Comparison of ENCODE assay signal across 30 cellular contexts in the genomic region with DNA sequence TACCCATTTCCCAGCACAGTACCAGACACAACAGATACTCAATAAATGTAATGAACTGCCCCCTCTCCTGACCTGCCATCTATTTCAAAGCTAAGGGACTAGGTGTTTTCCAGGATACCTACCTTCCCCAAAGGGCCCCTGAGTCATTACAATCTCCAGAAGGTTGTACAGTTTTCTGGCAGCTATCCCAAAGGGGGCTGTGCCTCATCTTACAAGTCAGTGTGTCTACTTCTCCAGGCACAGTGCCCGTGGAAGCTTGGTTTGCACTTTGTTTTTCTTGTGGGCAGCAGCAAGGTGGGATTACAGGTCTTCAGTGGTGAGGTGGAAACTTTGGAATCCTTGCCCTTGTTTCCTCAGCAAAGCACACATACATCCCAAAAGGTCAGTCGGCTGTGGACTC.
DNase-seq lines count a peak whose midpoint lies in the region; ATAC-seq and TF ChIP-seq lines count a peak whose summit lies in the region.
"Had no signal": no experiment of that assay in that cellular context is flagged by ENCODE, and none has a peak within 500 bp of the region (broad histone marks: within the 10 kb centered on the region; RNA-seq: fewer than 3 reads in every experiment).

No MANE protein-coding gene starts in this region.

- H2AFZ ChIP-seq in GM23338 (no peak overlapping the region), PC-3 (ENCODE audit: low read length) (no peak overlapping the region)
- H2AFZ ChIP-seq: PC-9 had no signal

- no peaks in the 10 kb centered on the region for H4K20me1 ChIP-seq in GM23338 (replicated peaks; ENCODE audit: insufficient read depth)
- no peaks in the 10 kb centered on the region for H4K20me1 ChIP-seq in PC-3 (ENCODE audit: low read length)
- H4K20me1 ChIP-seq: BLaER1 had no signal

- H3K27me3 Mint-ChIP-seq in GM23338 (ENCODE audit: insufficient read depth, low read depth, poor library complexity) = no peaks in the 10 kb centered on the region
- H3K27me3 Mint-ChIP-seq: activated naive CD4-positive, alpha-beta T cell treated with anti-CD3 and anti-CD28 coated beads, Interleukin-2, amount 50 U/mL, for 24 hours; activated T-helper 17 cell treated with anti-CD3 and anti-CD28 coated beads, Interleukin-2, amount 50 U/mL, for 72 hours had no signal

- no peak for TF ChIP-seq CTCF in GM23338 (conservative IDR thresholded peaks at IDR 0.05; ENCODE audit: low read depth in 2 of 2)
- TF ChIP-seq CTCF in PC-3 (conservative IDR thresholded peaks at IDR 0.05; ENCODE audit: low read depth, low read length) = no peak
- no peak for TF ChIP-seq CTCF in epithelial cell of esophagus (IDR thresholded peaks at IDR 0.05; ENCODE audit: insufficient read depth, low read depth, low read length, missing control alignments)

- no TSS peak for BruUV-seq in PC-3 (replicated peaks; lab: Mats Ljungman, UMichigan)

- no peaks in the 10 kb centered on the region for H3K79me2 ChIP-seq in GM23338 (replicated peaks; ENCODE audit: insufficient read depth)
- H3K79me2 ChIP-seq in PC-3 (ENCODE audit: low read length) = no peaks in the 10 kb centered on the region

- POLR2A ChIA-PET in PC-3 (lab: Charles Lee; ENCODE audit: unreplicated experiment) = no interaction called here

- H3K27me3 ChIP-seq in GM23338 (ENCODE audit: insufficient read depth) (no peaks in the 10 kb centered on the region), PC-3 (ENCODE audit: low read length) (no peaks in the 10 kb centered on the region)
- H3K27me3 ChIP-seq: BLaER1, stomach, thyroid gland had no signal

- H3K4me2 ChIP-seq in GM23338 (peak overlapping the region; percentile 43; the same call in 1 of the 2 replicates), PC-3 (ENCODE audit: low read length) (no peak overlapping the region)
- H3K4me2 ChIP-seq: BLaER1, PC-9 had no signal

- H3K4me3 Mint-ChIP-seq in GM23338 = no peak overlapping the region
- H3K4me3 Mint-ChIP-seq: activated naive CD4-positive, alpha-beta T cell treated with anti-CD3 and anti-CD28 coated beads, Interleukin-2, amount 50 U/mL, for 24 hours; activated T-helper 17 cell treated with anti-CD3 and anti-CD28 coated beads, Interleukin-2, amount 50 U/mL, for 72 hours; natural killer cell had no signal

- H3K36me3 Mint-ChIP-seq in GM23338 (ENCODE audit: low read depth) = no peaks in the 10 kb centered on the region
- H3K36me3 Mint-ChIP-seq: natural killer cell had no signal

- no peak overlapping the region for H3K9ac ChIP-seq in PC-3 (ENCODE audit: low read length)
- H3K9ac ChIP-seq: BLaER1 had no signal

- H3K36me3 ChIP-seq in GM23338 (ENCODE audit: insufficient read depth) = no peaks in the 10 kb centered on the region
- no peaks in the 10 kb centered on the region for H3K36me3 ChIP-seq in PC-3 (ENCODE audit: low read depth, low read length)
- H3K36me3 ChIP-seq: BLaER1, prostate gland, stomach, thyroid gland had no signal

- no peak for ATAC-seq in GM23338
- ATAC-seq in PC-3 = no peak
- no peak for ATAC-seq in left lobe of liver
- ATAC-seq: activated T-helper 17 cell treated with anti-CD3 and anti-CD28 coated beads, Interleukin-2, amount 50 U/mL, for 72 hours; natural killer cell; sciatic nerve had no signal

- peaks cover 10% of the 10 kb centered on the region; the same call in 1 of the 2 replicates for H3K4me1 ChIP-seq in GM23338 (ENCODE audit: insufficient read depth)
- H3K4me1 ChIP-seq in PC-3 (ENCODE audit: insufficient read depth, low read length) = peaks cover 10% of the 10 kb centered on the region; the same call in 1 of the 2 replicates
- H3K4me1 ChIP-seq: BLaER1, prostate gland had no signal

- no peak for DNase-seq in GM23338 (ENCODE audit: low spot score)
- peak; percentile 46 for DNase-seq in PC-3
- DNase-seq in epithelial cell of esophagus (ENCODE audit: low read depth) = peak; percentile 79
- peak; percentile 73 for DNase-seq in renal cortical epithelial cell (ENCODE audit: low read depth)
- DNase-seq in activated T-cell treated with anti-CD3 and anti-CD28 coated beads, Interleukin-2, amount 50 U/mL, for 48 hours = no peak
- DNase-seq in left lobe of liver (ENCODE audit: low spot score) = no peak
- DNase-seq in GM19238 (ENCODE audit: insufficient read length, low spot score) = no peak
- DNase-seq: activated CD4-positive, alpha-beta T cell treated with anti-CD3 and anti-CD28 coated beads, Interleukin-2, amount 50 U/mL, for 48 hours; activated CD4-positive, CD25-positive, alpha-beta regulatory T cell treated with anti-CD3 and anti-CD28 coated beads, Interleukin-2, amount 50 U/mL, for 72 hours; activated CD8-positive, alpha-beta memory T cell treated with anti-CD3 and anti-CD28 coated beads, Interleukin-2, amount 50 U/mL, for 48 hours; cortex of kidney; effector memory CD4-positive, alpha-beta T cell; GF-D8; islet precursor cell; natural killer cell; NCI-H1092 treated with DMSO at 0.1 percent for 48 hours; NCI-H187; NCI-H524 treated with DMSO at 0.1 percent for 48 hours; nucleus accumbens; SHP77 treated with DMSO at 0.1 percent for 48 hours; stimulated activated CD4-positive, alpha-beta T cell treated with anti-CD3 and anti-CD28 coated beads, Interleukin-12 subunit alpha, Interleukin-12 subunit beta, amount 100 ng/mL, for 4 hours; stimulated activated CD4-positive, alpha-beta T cell treated with anti-CD3 and anti-CD28 coated beads, Interleukin-4, amount 100 ng/mL, for 1 hour; stomach; thyroid gland had no signal

- peaks cover 8% of the 10 kb centered on the region for H3K4me1 Mint-ChIP-seq in GM23338
- H3K4me1 Mint-ChIP-seq: activated naive CD4-positive, alpha-beta T cell treated with anti-CD3 and anti-CD28 coated beads, Interleukin-2, amount 50 U/mL, for 24 hours; activated T-helper 17 cell treated with anti-CD3 and anti-CD28 coated beads, Interleukin-2, amount 50 U/mL, for 72 hours; natural killer cell had no signal

- no peaks in the 10 kb centered on the region for H3K9me3 ChIP-seq in PC-3 (ENCODE audit: low read length)
- H3K9me3 ChIP-seq: BLaER1, prostate gland, stomach, thyroid gland had no signal

- H3K27ac ChIP-seq in GM23338 (ENCODE audit: low read depth) = no peak overlapping the region
- H3K27ac ChIP-seq in PC-3 (ENCODE audit: low read length) = no peak overlapping the region
- H3K27ac ChIP-seq: BLaER1, PC-9, prostate gland, stomach, thyroid gland had no signal

- H3K9me3 Mint-ChIP-seq in GM23338 = no peaks in the 10 kb centered on the region
- H3K9me3 Mint-ChIP-seq: activated naive CD4-positive, alpha-beta T cell treated with anti-CD3 and anti-CD28 coated beads, Interleukin-2, amount 50 U/mL, for 24 hours; natural killer cell had no signal

- no peak overlapping the region for H3K4me3 ChIP-seq in GM23338
- H3K4me3 ChIP-seq in PC-3 (ENCODE audit: low read length) = no peak overlapping the region
- H3K4me3 ChIP-seq in epithelial cell of esophagus (ENCODE audit: low read length) = no peak overlapping the region
- H3K4me3 ChIP-seq: BLaER1, PC-9, prostate gland, stomach, thyroid gland had no signal

- H3K27ac Mint-ChIP-seq in GM23338 = no peak overlapping the region
- H3K27ac Mint-ChIP-seq: activated naive CD4-positive, alpha-beta T cell treated with anti-CD3 and anti-CD28 coated beads, Interleukin-2, amount 50 U/mL, for 24 hours; activated T-helper 17 cell treated with anti-CD3 and anti-CD28 coated beads, Interleukin-2, amount 50 U/mL, for 72 hours; natural killer cell had no signal

- CTCF ChIA-PET in PC-3 (lab: Charles Lee) = no interaction called here

- no peaks in the 10 kb centered on the region for H3F3A ChIP-seq in GM23338 (replicated peaks; ENCODE audit: low read depth)
- no peaks in the 10 kb centered on the region for H3F3A ChIP-seq in PC-3 (ENCODE audit: low read length, unreplicated experiment)

- peaks cover 9% of the 10 kb centered on the region; the same call in 1 of the 2 replicates for H3K9me2 ChIP-seq in GM23338 (ENCODE audit: insufficient read depth)
- no peaks in the 10 kb centered on the region for H3K9me2 ChIP-seq in PC-3 (replicated peaks; ENCODE audit: low read length)

- intact Hi-C loops in PC-3 (cut with micrococcal nuclease) = no loop called here

TF ChIP-seq in GM23338, 12 proteins besides CTCF, POLR2A, EP300 and RAD21 (continues in another document):
- TF ChIP-seq STAT1 (IDR thresholded peaks at IDR 0.05; ENCODE audit: unreplicated experiment) (no peak), CREB1 (CRISPR knock-in tag; IDR thresholded peaks at IDR 0.05; ENCODE audit: low read depth) (no peak), JUNB (IDR thresholded peaks at IDR 0.05; ENCODE audit: unreplicated experiment) (no peak), NANOG (IDR thresholded peaks at IDR 0.05; ENCODE audit: borderline replicate concordance) (no peak), EZH2phosphoT487 (IDR thresholded peaks at IDR 0.05; ENCODE audit: unreplicated experiment) (no peak), POLR2AphosphoS5 (IDR thresholded peaks at IDR 0.05; ENCODE audit: low read depth) (no peak), ZNF114 (CRISPR knock-in tag; IDR thresholded peaks at IDR 0.05) (no peak), EZH2 (IDR thresholded peaks at IDR 0.05; ENCODE audit: low read depth, unreplicated experiment) (no peak)
- TF ChIP-seq, protein P1, sequence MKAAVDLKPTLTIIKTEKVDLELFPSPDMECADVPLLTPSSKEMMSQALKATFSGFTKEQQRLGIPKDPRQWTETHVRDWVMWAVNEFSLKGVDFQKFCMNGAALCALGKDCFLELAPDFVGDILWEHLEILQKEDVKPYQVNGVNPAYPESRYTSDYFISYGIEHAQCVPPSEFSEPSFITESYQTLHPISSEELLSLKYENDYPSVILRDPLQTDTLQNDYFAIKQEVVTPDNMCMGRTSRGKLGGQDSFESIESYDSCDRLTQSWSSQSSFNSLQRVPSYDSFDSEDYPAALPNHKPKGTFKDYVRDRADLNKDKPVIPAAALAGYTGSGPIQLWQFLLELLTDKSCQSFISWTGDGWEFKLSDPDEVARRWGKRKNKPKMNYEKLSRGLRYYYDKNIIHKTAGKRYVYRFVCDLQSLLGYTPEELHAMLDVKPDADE (IDR thresholded peaks at IDR 0.05) = no peak

Comparison
In these comparisons a context has a peak if more than half of its experiments do, and no peak if none do; other contexts are left out.
1. DNase-seq: peak in PC-3 (single experiment), epithelial cell of esophagus (single experiment) and renal cortical epithelial cell (single experiment); none in GM23338 (single experiment), activated T-cell treated with anti-CD3 and anti-CD28 coated beads, Interleukin-2, amount 50 U/mL, for 48 hours (0 of 2), left lobe of liver (single experiment) and GM19238 (single experiment).